Comparison of ENCODE assay signal across 2 cellular contexts in the genomic region with DNA sequence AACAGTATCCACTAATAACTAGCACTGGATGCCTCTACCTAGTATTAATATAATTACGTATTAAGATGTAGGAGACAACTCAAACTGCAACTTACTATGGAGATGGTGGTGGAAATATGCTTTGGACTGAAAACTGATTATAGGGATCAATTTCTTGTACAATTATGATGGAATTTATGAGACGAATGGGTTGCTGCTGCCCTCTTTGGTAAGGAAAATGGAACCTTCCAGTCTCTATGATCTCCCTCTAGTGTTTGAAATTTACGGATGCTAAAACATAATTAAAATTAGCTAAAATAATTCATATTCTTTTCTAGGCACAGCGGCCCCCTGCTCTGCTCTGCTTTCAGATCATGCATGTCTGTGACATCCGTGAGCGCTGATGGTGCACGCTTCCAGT.
TF ChIP-seq lines count a peak whose summit lies in the region.

No MANE protein-coding gene starts in this region.

TF ChIP-seq in GM23338, 12 proteins besides CTCF, POLR2A, EP300 and RAD21:
- TF ChIP-seq NANOG (IDR thresholded peaks at IDR 0.05; ENCODE audit: borderline replicate concordance) (no peak), STAT1 (IDR thresholded peaks at IDR 0.05; ENCODE audit: unreplicated experiment) (no peak), ZNF331 (CRISPR knock-in tag; IDR thresholded peaks at IDR 0.05; ENCODE audit: low read depth) (no peak), EZH2phosphoT487 (IDR thresholded peaks at IDR 0.05; ENCODE audit: unreplicated experiment) (no peak)
TF ChIP-seq in GM23338: peak in this region for 0.

TF ChIP-seq in HepG2, 621 proteins besides CTCF, POLR2A, EP300 and RAD21:
- TF ChIP-seq STAG1 (CRISPR knock-in tag; IDR thresholded peaks at IDR 0.05): 0 out of 2 replicates have a peak, but pooled peaks have one; percentile 5
- no peak for TF ChIP-seq HOXA7 (CRISPR knock-in tag; IDR thresholded peaks at IDR 0.05)
